ENCODE assay signal across 8 cellular contexts in genomic region chr1:31932491-31933316, GRCh38. TPM values are rescaled to one million over a fixed set of nuclear protein-coding genes. Genes with fewer than 3 reads are reported as not detected.
A peak's percentile ranks its signal among the peaks of the same experiment; 100 is the strongest.
DNase-seq lines count a peak whose midpoint lies in the region; ATAC-seq and FAIRE-seq lines count a peak whose summit lies in the region.

No MANE protein-coding gene starts in this region.

- ATAC-seq in GM18502 (IDR thresholded peaks at IDR 0.05; ENCODE audit: poor library complexity, unreplicated experiment) = no peak
- no peak for ATAC-seq in HG03378 (IDR thresholded peaks at IDR 0.05; ENCODE audit: unreplicated experiment)

- H2AFZ ChIP-seq in neuronal stem cell (ENCODE audit: low read length) = no peak overlapping the region

- WGBS in neuronal stem cell (ENCODE audit: extremely low coverage in 2 of 2, insufficient read length in 2 of 2, insufficient replicate concordance in 1 of 2), 2 donors = no CpG with 5 or more reads among the region's 6 CpGs

- H3K4me1 ChIP-seq in neuronal stem cell (ENCODE audit: control insufficient read depth in 2 of 2, insufficient read depth in 1 of 2, low read depth in 1 of 2, low read length in 2 of 2) = peaks cover 7 to 29% of the 10 kb centered on the region in 2 donors

- H3K27ac ChIP-seq in cingulate gyrus (ENCODE audit: low read depth, low read length) (peak overlapping the region; percentile 42), neuronal stem cell (replicated peaks; ENCODE audit: low read length) (peak overlapping the region; percentile 18)

- H3K79me1 ChIP-seq in neuronal stem cell (ENCODE audit: low read depth, low read length) = peaks cover 4% of the 10 kb centered on the region

- H4K91ac ChIP-seq in neuronal stem cell (ENCODE audit: low read depth, low read length, poor library complexity) = no peak overlapping the region

- H3K14ac ChIP-seq in neuronal stem cell (ENCODE audit: low read length) = no peak overlapping the region

- H2BK5ac ChIP-seq in neuronal stem cell (ENCODE audit: low read length) = no peak overlapping the region

- H3K9ac ChIP-seq in neuronal stem cell (ENCODE audit: low read depth, low read length, poor library complexity) = no peak overlapping the region

- FAIRE-seq in G401.6 (lab: Jason Lieb, UNC) = peak; percentile 30

- no peak overlapping the region for H3K4me2 ChIP-seq in neuronal stem cell (ENCODE audit: insufficient read depth, low read length, poor library complexity, severe bottlenecking)

- DNase-seq in NAMALWA (ENCODE audit: low spot score) (peak; percentile 71), neuronal stem cell (ENCODE audit: low spot score) (no peak), NCI-H526 treated with DMSO at 0.1 percent for 48 hours (lab: John Stamatoyannopoulos, UW) (no peak), GM19238 (ENCODE audit: insufficient read length, low spot score) (no peak)

- H3K9me3 ChIP-seq in neuronal stem cell (replicated peaks in 1 of 2; ENCODE audit: control insufficient read depth in 2 of 2, insufficient read depth in 1 of 2, low read depth in 1 of 2, low read length in 2 of 2) = no peaks in the 10 kb centered on the region

- H2AK5ac ChIP-seq in neuronal stem cell (ENCODE audit: low read depth, low read length) = no peak overlapping the region

- no peak overlapping the region for H3K23ac ChIP-seq in neuronal stem cell (ENCODE audit: low read depth, low read length, poor library complexity)

- no peak overlapping the region for H3K18ac ChIP-seq in neuronal stem cell (ENCODE audit: low read length)

- H3K4me3 ChIP-seq in neuronal stem cell (ENCODE audit: low read length in 2 of 2) = no peak overlapping the region

- H3K4ac ChIP-seq in neuronal stem cell (ENCODE audit: low read length) = no peak overlapping the region

- no peaks in the 10 kb centered on the region for H3K27me3 ChIP-seq in neuronal stem cell (ENCODE audit: control insufficient read depth in 3 of 3, insufficient read depth in 3 of 3, low read depth in 1 of 3, low read length in 3 of 3)

- H2BK12ac ChIP-seq in neuronal stem cell (ENCODE audit: low read length) = no peak overlapping the region

- H2BK120ac ChIP-seq in neuronal stem cell (ENCODE audit: low read depth, low read length) = no peak overlapping the region

- peaks cover 0 to 3% of the 10 kb centered on the region in 2 donors for H3K36me3 ChIP-seq in neuronal stem cell (replicated peaks in 1 of 2; ENCODE audit: control insufficient read depth in 2 of 2, insufficient read depth in 2 of 2, low read length in 2 of 2)

- no peak overlapping the region for H4K8ac ChIP-seq in neuronal stem cell (ENCODE audit: low read depth, low read length)

- no peak overlapping the region for H2BK15ac ChIP-seq in neuronal stem cell (ENCODE audit: low read length)

RNA-seq across cellular contexts. Expression of gene PTP4A2, which starts 5.5 kb away (rescaled TPM):
- polyA plus RNA-seq in neuronal stem cell (2013, experiment 1 of 2) = 306 TPM
- 334 TPM for polyA plus RNA-seq in neuronal stem cell (2013, experiment 2 of 2)
